In the genomic region with DNA sequence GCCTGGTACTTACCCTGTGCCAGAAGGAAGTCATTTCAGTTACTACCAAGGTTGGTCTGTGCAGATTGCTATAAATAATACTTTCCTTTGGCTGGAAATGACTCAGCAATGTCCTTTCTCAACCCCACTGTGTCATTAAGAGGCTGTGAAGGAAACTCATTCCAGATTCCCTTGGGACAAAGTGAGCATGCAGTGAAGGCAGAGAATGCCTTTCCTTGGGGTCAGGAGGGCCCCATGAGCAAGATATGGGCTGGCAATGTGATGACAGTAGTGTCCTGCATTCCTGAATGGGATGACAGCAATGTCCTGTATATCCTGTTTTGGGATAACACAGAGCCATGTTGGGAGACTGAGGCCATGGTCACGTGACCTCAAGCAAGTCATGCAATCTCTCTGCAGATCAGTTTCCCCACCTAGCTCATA, we compare ENCODE assay signal across 13 cellular contexts.
DNase-seq lines count a peak whose midpoint lies in the region; FAIRE-seq and TF ChIP-seq lines count a peak whose summit lies in the region.
"Had no signal": no experiment of that assay in that cellular context is flagged by ENCODE, and none has a peak within 500 bp of the region (broad histone marks: within the 10 kb centered on the region; RNA-seq: fewer than 3 reads in every experiment).

No MANE protein-coding gene starts in this region.

- H3K9me3 ChIP-seq in hepatocyte (ENCODE audit: low read depth) (no peaks in the 10 kb centered on the region), suprapubic skin (no peaks in the 10 kb centered on the region), kidney (ENCODE audit: control insufficient read depth in 1 of 2, low read length in 2 of 2) (no peaks in the 10 kb centered on the region)

- WGBS in hepatocyte (ENCODE audit: low lambda C conversion rate, missing lambda C conversion rate) = 95% methylated on average over 1 of the region's 1 CpG
- 60% methylated on average over 1 of the region's 1 CpG for WGBS in suprapubic skin

- H3K79me2 ChIP-seq in ACC112 (ENCODE audit: control insufficient read depth, insufficient read depth, low read length, unreplicated experiment) (no peaks in the 10 kb centered on the region), hepatocyte (no peaks in the 10 kb centered on the region)

- intact Hi-C loops in kidney (cut with DNase I) = no loop called here

- H3K36me3 ChIP-seq in ACC112 (ENCODE audit: insufficient read depth, low read length) (no peaks in the 10 kb centered on the region), hepatocyte (replicated peaks; ENCODE audit: insufficient read depth, low read depth) (no peaks in the 10 kb centered on the region), suprapubic skin (no peaks in the 10 kb centered on the region), kidney (ENCODE audit: control insufficient read depth in 1 of 2, insufficient read depth in 2 of 2, low read length in 2 of 2) (no peaks in the 10 kb centered on the region)

- H3K27me3 ChIP-seq in ACC112 (ENCODE audit: insufficient read depth, low read length) = no peaks in the 10 kb centered on the region
- H3K27me3 ChIP-seq in hepatocyte = no peaks in the 10 kb centered on the region
- H3K27me3 ChIP-seq in suprapubic skin = no peaks in the 10 kb centered on the region

- TF ChIP-seq POLR2A in suprapubic skin (IDR thresholded peaks at IDR 0.05) = no peak

- H2AFZ ChIP-seq in ACC112 (ENCODE audit: low read length, unreplicated experiment) (no peak overlapping the region), hepatocyte (no peak overlapping the region)

- no peaks in the 10 kb centered on the region for H3K9me2 ChIP-seq in hepatocyte (replicated peaks; ENCODE audit: insufficient read depth)

- H3K9ac ChIP-seq in kidney (ENCODE audit: low read length in 2 of 2) = no peak overlapping the region

- no peak overlapping the region for H3K4me3 ChIP-seq in ACC112 (ENCODE audit: low read depth, low read length)
- H3K4me3 ChIP-seq in astrocyte of the spinal cord (ENCODE audit: low read depth, low read length) = no peak overlapping the region
- no peak overlapping the region for H3K4me3 ChIP-seq in hepatocyte
- no peak overlapping the region for H3K4me3 ChIP-seq in suprapubic skin
- H3K4me3 ChIP-seq in kidney (ENCODE audit: low read length in 2 of 2) = no peak overlapping the region

- in situ Hi-C loops in astrocyte of the spinal cord (cut with HindIII; ENCODE audit: low sequenced_read_pairs) = no loop called here

- no peaks in the 10 kb centered on the region for H4K20me1 ChIP-seq in hepatocyte (ENCODE audit: insufficient read depth, poor library complexity, severe bottlenecking)

- no peak for FAIRE-seq in kidney (lab: Jason Lieb, UNC)

- DNase-seq in HK-2 (ENCODE audit: unreplicated experiment) (peak; percentile 9), astrocyte of the spinal cord (ENCODE audit: low read depth, low spot score) (peak; percentile 75), hepatocyte (ENCODE audit: low spot score) (peak; percentile 7), suprapubic skin (ENCODE audit: low spot score in 2 of 2) (no peak), kidney (no peak), superior temporal gyrus (ENCODE audit: extremely low spot score) (no peak)
- no peak for DNase-seq in stimulated activated CD4-positive, alpha-beta T cell treated with anti-CD3 and anti-CD28 coated beads, Interleukin-4, amount 100 ng/mL, for 4 hours
- DNase-seq: activated B cell treated with CpG ODN at 0.5 μM for 24 hours; CD4-positive, alpha-beta memory T cell; effector CD8-positive, alpha-beta T cell; NCI-H1105 treated with DMSO at 0.1 percent for 48 hours; occipital lobe had no signal

- H3K27ac ChIP-seq in ACC112 (ENCODE audit: low read depth, low read length) = peak overlapping the region; percentile 65
- no peak overlapping the region for H3K27ac ChIP-seq in hepatocyte
- no peak overlapping the region for H3K27ac ChIP-seq in suprapubic skin
- no peak overlapping the region for H3K27ac ChIP-seq in kidney (ENCODE audit: low read depth in 2 of 2, low read length in 2 of 2)

- no peak for TF ChIP-seq EP300 in suprapubic skin (IDR thresholded peaks at IDR 0.05)

- H3K4me1 ChIP-seq in ACC112 (ENCODE audit: control insufficient read depth, insufficient read depth, low read length, unreplicated experiment) (peaks cover 16% of the 10 kb centered on the region), hepatocyte (ENCODE audit: insufficient read depth) (no peaks in the 10 kb centered on the region), suprapubic skin (no peaks in the 10 kb centered on the region), kidney (ENCODE audit: control insufficient read depth in 1 of 2, insufficient read depth in 1 of 2, low read depth in 1 of 2, low read length in 2 of 2) (no peaks in the 10 kb centered on the region)

- TF ChIP-seq CTCF in astrocyte of the spinal cord (IDR thresholded peaks at IDR 0.05; ENCODE audit: low read depth, low read length) (no peak), hepatocyte (IDR thresholded peaks at IDR 0.05; ENCODE audit: poor library complexity) (no peak), suprapubic skin (IDR thresholded peaks at IDR 0.05) (no peak), kidney (IDR thresholded peaks at IDR 0.05; ENCODE audit: borderline replicate concordance, extremely low read depth, insufficient read depth) (no peak)

- H3K4me2 ChIP-seq in hepatocyte = no peak overlapping the region

Comparison
In these comparisons a context has a peak if more than half of its experiments do, and no peak if none do; other contexts are left out.
1. DNase-seq: peak in HK-2 (single experiment), astrocyte of the spinal cord (single experiment) and hepatocyte (single experiment); none in suprapubic skin (0 of 2), stimulated activated CD4-positive, alpha-beta T cell treated with anti-CD3 and anti-CD28 coated beads, Interleukin-4, amount 100 ng/mL, for 4 hours (0 of 2), kidney (single experiment) and superior temporal gyrus (single experiment).